In the genomic region with DNA sequence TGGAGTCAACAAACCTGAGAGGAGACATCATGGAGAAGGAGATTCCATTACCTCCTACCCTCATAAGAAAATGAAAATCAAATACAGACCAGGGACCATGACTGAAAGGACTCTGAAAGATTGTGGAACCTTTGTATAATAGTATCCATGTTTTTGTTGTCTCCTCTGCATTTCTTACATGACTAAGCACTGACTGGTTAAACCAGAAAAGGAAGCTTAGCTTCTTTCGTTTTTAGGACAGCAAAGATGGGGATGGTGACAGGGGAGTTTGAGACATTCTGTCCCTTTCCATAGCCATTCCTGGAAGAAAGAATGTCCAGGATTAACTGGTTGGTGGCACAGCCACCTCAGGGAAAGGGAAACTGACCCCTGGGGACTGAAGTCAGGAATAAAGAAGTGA, we compare ENCODE assay signal across 12 cellular contexts. TPM values are rescaled to one million over a fixed set of nuclear protein-coding genes. Genes with fewer than 3 reads are reported as not detected.
DNase-seq lines count a peak whose midpoint lies in the region; ATAC-seq and TF ChIP-seq lines count a peak whose summit lies in the region.
"Had no signal": no experiment of that assay in that cellular context is flagged by ENCODE, and none has a peak within 500 bp of the region (broad histone marks: within the 10 kb centered on the region; RNA-seq: fewer than 3 reads in every experiment).

No MANE protein-coding gene starts in this region.

- H3K4me3 Mint-ChIP-seq in stimulated activated effector memory CD8-positive, alpha-beta T cell treated with anti-CD3 and anti-CD28 coated beads, Interleukin-12 subunit alpha, Interleukin-12 subunit beta, amount 100 ng/mL, for 72 hours = no peak overlapping the region
- H3K4me3 Mint-ChIP-seq: activated CD4-positive, alpha-beta T cell treated with anti-CD3 and anti-CD28 coated beads, Interleukin-2, amount 10 ng/mL, durations not matched to agents 24 days and 14 days; activated naive CD8-positive, alpha-beta T cell treated with anti-CD3 and anti-CD28 coated beads, Interleukin-2, amount 10 ng/mL, durations not matched to agents 7 days and 5 days had no signal

- peak overlapping the region; percentile 4 for H3K27ac Mint-ChIP-seq in stimulated activated effector memory CD8-positive, alpha-beta T cell treated with anti-CD3 and anti-CD28 coated beads, Interleukin-12 subunit alpha, Interleukin-12 subunit beta, amount 100 ng/mL, for 72 hours
- H3K27ac Mint-ChIP-seq: activated CD4-positive, alpha-beta T cell treated with anti-CD3 and anti-CD28 coated beads, Interleukin-2, amount 10 ng/mL, durations not matched to agents 24 days and 14 days; activated naive CD8-positive, alpha-beta T cell treated with anti-CD3 and anti-CD28 coated beads, Interleukin-2, amount 10 ng/mL, durations not matched to agents 7 days and 5 days had no signal

- CTCF ChIA-PET in GM10248 (lab: Yijun Ruan, JAX) = interaction anchor here (0.7 to 0.9 kb wide), 2 partner anchors 8 to 11 kb away, joined by 3 to 4 read pairs; no protein-coding TSS in a partner anchor

- peak; percentile 69 for DNase-seq in HCEC 1CT
- peak; percentile 63 for DNase-seq in RPMI7951 (ENCODE audit: low read depth)
- DNase-seq in fibroblast of peridontal ligament (ENCODE audit: extremely low read depth) = peak; percentile 61
- no peak for DNase-seq in stimulated activated effector memory CD8-positive, alpha-beta T cell treated with anti-CD3 and anti-CD28 coated beads, Interleukin-12 subunit alpha, Interleukin-12 subunit beta, amount 100 ng/mL, for 72 hours (ENCODE audit: low spot score in 2 of 2)
- no peak for DNase-seq in pons (ENCODE audit: low spot score)
- no peak for DNase-seq in GM10248 (ENCODE audit: extremely low spot score)
- DNase-seq in hepatic stellate cell (ENCODE audit: low spot score) = no peak
- DNase-seq: activated CD4-positive, alpha-beta T cell treated with anti-CD3 and anti-CD28 coated beads, Interleukin-2, amount 10 ng/mL, durations not matched to agents 24 days and 14 days; activated naive CD8-positive, alpha-beta T cell treated with anti-CD3 and anti-CD28 coated beads, Interleukin-2, amount 10 ng/mL, durations not matched to agents 7 days and 5 days; foreskin melanocyte; NCI-H1048 had no signal

- H3K9me3 Mint-ChIP-seq in stimulated activated effector memory CD8-positive, alpha-beta T cell treated with anti-CD3 and anti-CD28 coated beads, Interleukin-12 subunit alpha, Interleukin-12 subunit beta, amount 100 ng/mL, for 72 hours = no peaks in the 10 kb centered on the region
- H3K9me3 Mint-ChIP-seq: activated CD4-positive, alpha-beta T cell treated with anti-CD3 and anti-CD28 coated beads, Interleukin-2, amount 10 ng/mL, durations not matched to agents 24 days and 14 days; activated naive CD8-positive, alpha-beta T cell treated with anti-CD3 and anti-CD28 coated beads, Interleukin-2, amount 10 ng/mL, durations not matched to agents 7 days and 5 days had no signal

- POLR2A ChIA-PET in GM10248 (lab: Yijun Ruan, JAX) = interaction anchor here (0.7 kb wide), 1 partner anchor 10 kb away, joined by 3 read pairs; no protein-coding TSS in a partner anchor

- H3K36me3 Mint-ChIP-seq in stimulated activated effector memory CD8-positive, alpha-beta T cell treated with anti-CD3 and anti-CD28 coated beads, Interleukin-12 subunit alpha, Interleukin-12 subunit beta, amount 100 ng/mL, for 72 hours = peaks cover 14% of the 10 kb centered on the region

- peaks cover 12% of the 10 kb centered on the region for H3K4me1 Mint-ChIP-seq in stimulated activated effector memory CD8-positive, alpha-beta T cell treated with anti-CD3 and anti-CD28 coated beads, Interleukin-12 subunit alpha, Interleukin-12 subunit beta, amount 100 ng/mL, for 72 hours

- peak; percentile 72 for ATAC-seq in stimulated activated effector memory CD8-positive, alpha-beta T cell treated with anti-CD3 and anti-CD28 coated beads, Interleukin-12 subunit alpha, Interleukin-12 subunit beta, amount 100 ng/mL, for 72 hours
- ATAC-seq in GM18511 (IDR thresholded peaks at IDR 0.05; ENCODE audit: unreplicated experiment) = no peak

- TF ChIP-seq CTCF in GM10248 (IDR thresholded peaks at IDR 0.05; ENCODE audit: control extremely low read depth, extremely low read depth, low read depth, missing control alignments) = no peak

RNA-seq across cellular contexts. Expression of gene ITGA1, which starts 22.2 kb away (rescaled TPM):
- total RNA-seq in RPMI7951 (2014; rRNA removed; shearing (Covaris generic)) = 47.7 and 74.6 TPM in 2 replicates

RNA-seq across cellular contexts. Expression of gene PELO, which starts 22.2 kb away (rescaled TPM):
- total RNA-seq in RPMI7951 (2014; rRNA removed; shearing (Covaris generic)) = 30.6 and 33.4 TPM in 2 replicates

Comparison
In these comparisons a context has a peak if more than half of its experiments do, and no peak if none do; other contexts are left out.
1. DNase-seq: peak in HCEC 1CT (single experiment), RPMI7951 (single experiment) and fibroblast of peridontal ligament (single experiment); none in stimulated activated effector memory CD8-positive, alpha-beta T cell treated with anti-CD3 and anti-CD28 coated beads, Interleukin-12 subunit alpha, Interleukin-12 subunit beta, amount 100 ng/mL, for 72 hours (0 of 2), pons (single experiment), GM10248 (single experiment) and hepatic stellate cell (single experiment).